14 cellular contexts compared by ENCODE assay signal in genomic region chr5:62317810-62318209, GRCh38.
"Had no signal": no experiment of that assay in that cellular context is flagged by ENCODE, and none has a peak within 500 bp of the region (broad histone marks: within the 10 kb centered on the region; RNA-seq: fewer than 3 reads in every experiment).

No MANE protein-coding gene starts in this region.

- H3K4me3 Mint-ChIP-seq: activated B cell treated with CpG ODN at 0.5 μM for 24 hours; activated naive CD4-positive, alpha-beta T cell treated with anti-CD3 and anti-CD28 coated beads for 36 hours; T-helper 1 cell treated with Interleukin-12 subunit alpha and Interleukin-12 subunit beta and Interleukin-4 antibody, amounts not matched to agents 30 μg/mL and 1 μg/mL, for 36 hours had no signal

- DNase-seq: activated B cell treated with CpG ODN at 0.5 μM for 24 hours; activated CD4-positive, alpha-beta T cell treated with anti-CD3 and anti-CD28 coated beads for 48 hours; activated naive CD4-positive, alpha-beta T cell treated with anti-CD3 and anti-CD28 coated beads for 36 hours; dorsolateral prefrontal cortex; erythroblast; midbrain; retina; stimulated activated CD4-positive, alpha-beta T cell treated with anti-CD3 and anti-CD28 coated beads, Interleukin-4, amount 100 ng/mL, for 1 hour; stimulated activated naive CD4-positive, alpha-beta T cell; trophoblast cell had no signal

- H3K9me3 Mint-ChIP-seq: activated B cell treated with CpG ODN at 0.5 μM for 24 hours; activated naive CD4-positive, alpha-beta T cell treated with anti-CD3 and anti-CD28 coated beads for 36 hours; activated T-helper 2 cell treated with anti-CD3 and anti-CD28 coated beads, Interferon-gamma antibody, Interleukin-2, Interleukin-4, amounts not matched to agents 10 μg/mL and 5 μg/mL and 100 μg/mL, durations not matched to agents 14 hours and 24 hours and 36 hours; T-helper 1 cell treated with Interleukin-12 subunit alpha and Interleukin-12 subunit beta and Interleukin-4 antibody, amounts not matched to agents 30 μg/mL and 1 μg/mL, for 36 hours had no signal

- H3K27me3 Mint-ChIP-seq: activated B cell treated with CpG ODN at 0.5 μM for 24 hours had no signal

- H3K27ac Mint-ChIP-seq: activated B cell treated with CpG ODN at 0.5 μM for 24 hours; activated naive CD4-positive, alpha-beta T cell treated with anti-CD3 and anti-CD28 coated beads for 36 hours; T-helper 1 cell treated with Interleukin-12 subunit alpha and Interleukin-12 subunit beta and Interleukin-4 antibody, amounts not matched to agents 30 μg/mL and 1 μg/mL, for 36 hours had no signal

- H3K27ac ChIP-seq: cardiac muscle cell had no signal

- ATAC-seq: left lobe of liver had no signal

- H3K36me3 ChIP-seq: cardiac muscle cell had no signal

- H3K27me3 ChIP-seq: cardiac muscle cell, dorsolateral prefrontal cortex had no signal

- H3K4me3 ChIP-seq: cardiac muscle cell, dorsolateral prefrontal cortex had no signal
